8 cellular contexts compared by ENCODE assay signal in genomic region chr14:35046751-35047536, GRCh38. TPM values are rescaled to one million over a fixed set of nuclear protein-coding genes. Genes with fewer than 3 reads are reported as not detected.
DNase-seq lines count a peak whose midpoint lies in the region; ATAC-seq and TF ChIP-seq lines count a peak whose summit lies in the region.

No MANE protein-coding gene starts in this region.

- no peak overlapping the region for H4K8ac ChIP-seq in mesendoderm (ENCODE audit: low read depth, low read length)

- peaks cover 4% of the 10 kb centered on the region for H3K79me1 ChIP-seq in mesendoderm (ENCODE audit: low read length)

- H3K18ac ChIP-seq in mesendoderm (ENCODE audit: low read length), result peak overlapping the region; percentile 34

- H3K4me1 ChIP-seq in mesendoderm (ENCODE audit: control insufficient read depth, low read depth, low read length) (no peaks in the 10 kb centered on the region), upper lobe of left lung (peaks cover 28 to 52% (median 40%) of the 10 kb centered on the region in 4 donors)

- H2BK120ac ChIP-seq in mesendoderm (ENCODE audit: low read depth, low read length), result no peak overlapping the region

- TF ChIP-seq EP300 in upper lobe of left lung (IDR thresholded peaks at IDR 0.05), result no peak

- TF ChIP-seq CTCF in upper lobe of left lung (IDR thresholded peaks at IDR 0.05), result peak in 1 of 6 experiments; percentile 4

- H3K56ac ChIP-seq in mesendoderm (ENCODE audit: low read length), result peak overlapping the region; percentile 99

- H2BK15ac ChIP-seq in mesendoderm (replicated peaks; ENCODE audit: low read depth), result no peak overlapping the region

- peak overlapping the region; percentile 38 for H3K4ac ChIP-seq in mesendoderm (ENCODE audit: low read depth, low read length)

- H3K23ac ChIP-seq in mesendoderm (ENCODE audit: low read length), result peak overlapping the region; percentile 95

- in situ Hi-C loops in SK-MEL-5 (cut with HindIII; ENCODE audit: low pct_unique_long_range_greater_than_20kb, low sequenced_read_pairs), result no loop called here

- TF ChIP-seq POLR2A in upper lobe of left lung (IDR thresholded peaks at IDR 0.05), result no peak

- 100% methylated on average over 1 of the region's 23 CpGs for WGBS in mesendoderm (ENCODE audit: extremely low coverage, insufficient coverage, low lambda C conversion rate)
- WGBS in upper lobe of left lung, 2 donors, result 22 to 33% methylated on average over 19 to 22 of the region's 23 CpGs

- H4K5ac ChIP-seq in mesendoderm (ENCODE audit: low read length), result no peak overlapping the region

- no peaks in the 10 kb centered on the region for H3K27me3 ChIP-seq in mesendoderm (ENCODE audit: insufficient read depth, low read length, poor library complexity)
- H3K27me3 ChIP-seq in upper lobe of left lung, result no peaks in the 10 kb centered on the region

- H3K4me3 ChIP-seq in mesendoderm (ENCODE audit: low read length) (peak overlapping the region; percentile 92), upper lobe of left lung (peak overlapping the region; percentile 69 to 75 (median 72))

- peaks cover 8% of the 10 kb centered on the region for H3K79me2 ChIP-seq in mesendoderm (ENCODE audit: control insufficient read depth, insufficient read depth, low read length)

- no peaks in the 10 kb centered on the region for H3K9me3 ChIP-seq in upper lobe of left lung

- peak overlapping the region; percentile 97 for H3K9ac ChIP-seq in mesendoderm (ENCODE audit: low read length)

- peak overlapping the region; percentile 79 for H2BK5ac ChIP-seq in mesendoderm (ENCODE audit: low read length)

- H2AK5ac ChIP-seq in mesendoderm (ENCODE audit: low read length), result no peak overlapping the region

- peak; percentile 22 for ATAC-seq in GM21423 (IDR thresholded peaks at IDR 0.05; ENCODE audit: unreplicated experiment)
- peak; percentile 43 to 45 for ATAC-seq in upper lobe of left lung (ENCODE audit: low FRiP score in 2 of 2)

- DNase-seq in NCI-H1436 (lab: John Stamatoyannopoulos, UW) (peak; percentile 20), NCI-H1436 treated with DMSO at 0.1 percent for 48 hours (lab: John Stamatoyannopoulos, UW) (no peak), HPDE6-E6E7 (ENCODE audit: extremely low spot score) (peak; percentile 44), SK-MEL-5 (ENCODE audit: low read depth, low spot score) (peak; percentile 32), dermis blood vessel endothelial cell (peak; percentile 44), mesendoderm (peak; percentile 60), upper lobe of left lung (peak in 1 of 2 donors; percentile 69)

- no peaks in the 10 kb centered on the region for H3K36me3 ChIP-seq in mesendoderm (ENCODE audit: control insufficient read depth, insufficient read depth, low read length)
- H3K36me3 ChIP-seq in upper lobe of left lung, result peaks cover 0 to 16% (median 7%) of the 10 kb centered on the region in 4 donors

- peak overlapping the region; percentile 86 for H3K4me2 ChIP-seq in mesendoderm (ENCODE audit: low read length)

- H3K27ac ChIP-seq in mesendoderm (ENCODE audit: low read depth, low read length), result peak overlapping the region; percentile 74
- H3K27ac ChIP-seq in upper lobe of left lung, result peak overlapping the region; percentile 95 to 99 (median 98)

RNA-seq across cellular contexts. Expression of gene FAM177A1, which starts 0.9 kb away (rescaled TPM):
- total RNA-seq in SK-MEL-5 (2014; rRNA removed; shearing (Covaris generic)), result 34.8 and 41.9 TPM in 2 replicates
- polyA plus RNA-seq in SK-MEL-5 (2015; cell fraction: cytosol; rRNA removed), result 26.0 and 47.9 TPM in 2 replicates
- polyA plus RNA-seq in SK-MEL-5 (2015; cell fraction: nucleus; rRNA removed), result 10.3 and 29.5 TPM in 2 replicates
- 43.1 and 48.8 TPM in 2 replicates for total RNA-seq in dermis blood vessel endothelial cell
- polyA plus RNA-seq in mesendoderm (2013, experiment 1 of 2), result 75.7 TPM
- polyA plus RNA-seq in mesendoderm (2013, experiment 2 of 2), result 74.3 TPM
- total RNA-seq in upper lobe of left lung, result 100 to 1,000 TPM in 3 of 6 donors, 10 to 100 TPM in 3; 88.5 to 221 (median 116) TPM
